Comparison of ENCODE assay signal across 12 cellular contexts in genomic region chr2:42042956-42043355, GRCh38. TPM values are rescaled to one million over a fixed set of nuclear protein-coding genes. Genes with fewer than 3 reads are reported as not detected.
DNase-seq lines count a peak whose midpoint lies in the region; TF ChIP-seq lines count a peak whose summit lies in the region.
"Had no signal": no experiment of that assay in that cellular context is flagged by ENCODE, and none has a peak within 500 bp of the region (broad histone marks: within the 10 kb centered on the region; RNA-seq: fewer than 3 reads in every experiment).

No MANE protein-coding gene starts in this region.

- H3K4me3 ChIP-seq in H7 (ENCODE audit: insufficient read depth, low read depth, low read length): no peak overlapping the region
- H3K4me3 ChIP-seq: A549, K562 had no signal

- peak; percentile 57 for DNase-seq in H7
- no peak for DNase-seq in endothelial cell (ENCODE audit: low spot score)
- peak; percentile 45 for DNase-seq in mesenteric fat pad (ENCODE audit: low spot score)
- DNase-seq in HEK293T (ENCODE audit: extremely low spot score): no peak
- no peak for DNase-seq in kidney tubule cell (ENCODE audit: low spot score)
- DNase-seq in GM13976 (ENCODE audit: low spot score): no peak
- no peak for DNase-seq in C1 segment of cervical spinal cord (lab: John Stamatoyannopoulos, UW)
- DNase-seq: BE2C; CD4-positive, CD25-positive, alpha-beta regulatory T cell; GOT3 had no signal

- H3K36me3 Mint-ChIP-seq in endothelial cell (ENCODE audit: low read depth, unreplicated experiment): no peaks in the 10 kb centered on the region
- H3K36me3 Mint-ChIP-seq: CD4-positive, CD25-positive, alpha-beta regulatory T cell had no signal

- no peak for TF ChIP-seq CTCF in endothelial cell (IDR thresholded peaks at IDR 0.05; ENCODE audit: unreplicated experiment)
- no peak for TF ChIP-seq CTCF in GM13976 (IDR thresholded peaks at IDR 0.05; ENCODE audit: borderline replicate concordance, control extremely low read depth, extremely low read depth, insufficient read depth, missing control alignments)

- POLR2A ChIA-PET in HEK293T (lab: Yijun Ruan, JAX): no interaction called here

- CTCF ChIA-PET in HEK293T (lab: Yijun Ruan, JAX): no interaction called here

- peak overlapping the region; percentile 9 for H3K27ac Mint-ChIP-seq in endothelial cell (ENCODE audit: unreplicated experiment)
- H3K27ac Mint-ChIP-seq: CD4-positive, CD25-positive, alpha-beta regulatory T cell had no signal

- H3K27me3 ChIP-seq in H7 (ENCODE audit: control insufficient read depth, insufficient read depth, low read length): no peaks in the 10 kb centered on the region
- H3K27me3 ChIP-seq: BE2C had no signal

- H3K27me3 Mint-ChIP-seq in endothelial cell (ENCODE audit: unreplicated experiment): peaks cover 11% of the 10 kb centered on the region

- no peak overlapping the region for H3K4me3 Mint-ChIP-seq in endothelial cell (ENCODE audit: unreplicated experiment)
- H3K4me3 Mint-ChIP-seq: CD4-positive, CD25-positive, alpha-beta regulatory T cell had no signal

- in situ Hi-C loops in GM13976 (cut with MboI; ENCODE audit: low sequenced_read_pairs, unreplicated experiment): no loop called here

- H3K36me3 ChIP-seq in H7 (replicated peaks; ENCODE audit: control insufficient read depth, insufficient read depth, low read length): no peaks in the 10 kb centered on the region
- H3K36me3 ChIP-seq: BE2C had no signal

- H3K4me1 Mint-ChIP-seq in endothelial cell (ENCODE audit: unreplicated experiment): peaks cover 12% of the 10 kb centered on the region

- H3K9me3 Mint-ChIP-seq in endothelial cell (ENCODE audit: unreplicated experiment): no peaks in the 10 kb centered on the region

TF ChIP-seq in HEK293T, 16 proteins besides CTCF, POLR2A, EP300 and RAD21:
- no peak for TF ChIP-seq LEF1 (IDR thresholded peaks at IDR 0.05; ENCODE audit: borderline replicate concordance)
- no peak for TF ChIP-seq FOXK2 (IDR thresholded peaks at IDR 0.05)
- TF ChIP-seq FOXM1 (IDR thresholded peaks at IDR 0.05; ENCODE audit: borderline replicate concordance): no peak
- no peak for TF ChIP-seq SUZ12 (IDR thresholded peaks at IDR 0.05)
- TF ChIP-seq NFRKB (IDR thresholded peaks at IDR 0.05): no peak
- no peak for TF ChIP-seq BHLHE40 (IDR thresholded peaks at IDR 0.05; ENCODE audit: borderline replicate concordance)
- TF ChIP-seq HDGF (IDR thresholded peaks at IDR 0.05; ENCODE audit: borderline replicate concordance): no peak
- no peak for TF ChIP-seq FOXA1 (IDR thresholded peaks at IDR 0.05)
- TF ChIP-seq SP1 (IDR thresholded peaks at IDR 0.05): no peak
- no peak for TF ChIP-seq CTBP1 (IDR thresholded peaks at IDR 0.05; ENCODE audit: borderline replicate concordance)
- no peak for TF ChIP-seq PKNOX1 (IDR thresholded peaks at IDR 0.05)
- TF ChIP-seq TARDBP (IDR thresholded peaks at IDR 0.05): no peak
- no peak for TF ChIP-seq ELF4 (IDR thresholded peaks at IDR 0.05)
- no peak for TF ChIP-seq L3MBTL2 (conservative IDR thresholded peaks at IDR 0.05)
- no peak for TF ChIP-seq ARNT (IDR thresholded peaks at IDR 0.05)

RNA-seq across cellular contexts. Expression of gene PKDCC, which starts 4.9 kb away (rescaled TPM):
- 90.2 and 176 TPM in 2 replicates for total RNA-seq in H7 (2014; rRNA removed; shearing (Covaris generic))
- total RNA-seq in endothelial cell (ENCODE audit: unreplicated experiment) (9.6 TPM), mesenteric fat pad (289 TPM)
- total RNA-seq: CD4-positive, CD25-positive, alpha-beta regulatory T cell had no signal

Comparison
In these comparisons a context has a peak if more than half of its experiments do, and no peak if none do; other contexts are left out.
1. DNase-seq: peak in H7 (single experiment) and mesenteric fat pad (single experiment); none in endothelial cell (single experiment), HEK293T (single experiment), kidney tubule cell (single experiment), GM13976 (single experiment) and C1 segment of cervical spinal cord (0 of 14).